In the genomic region with DNA sequence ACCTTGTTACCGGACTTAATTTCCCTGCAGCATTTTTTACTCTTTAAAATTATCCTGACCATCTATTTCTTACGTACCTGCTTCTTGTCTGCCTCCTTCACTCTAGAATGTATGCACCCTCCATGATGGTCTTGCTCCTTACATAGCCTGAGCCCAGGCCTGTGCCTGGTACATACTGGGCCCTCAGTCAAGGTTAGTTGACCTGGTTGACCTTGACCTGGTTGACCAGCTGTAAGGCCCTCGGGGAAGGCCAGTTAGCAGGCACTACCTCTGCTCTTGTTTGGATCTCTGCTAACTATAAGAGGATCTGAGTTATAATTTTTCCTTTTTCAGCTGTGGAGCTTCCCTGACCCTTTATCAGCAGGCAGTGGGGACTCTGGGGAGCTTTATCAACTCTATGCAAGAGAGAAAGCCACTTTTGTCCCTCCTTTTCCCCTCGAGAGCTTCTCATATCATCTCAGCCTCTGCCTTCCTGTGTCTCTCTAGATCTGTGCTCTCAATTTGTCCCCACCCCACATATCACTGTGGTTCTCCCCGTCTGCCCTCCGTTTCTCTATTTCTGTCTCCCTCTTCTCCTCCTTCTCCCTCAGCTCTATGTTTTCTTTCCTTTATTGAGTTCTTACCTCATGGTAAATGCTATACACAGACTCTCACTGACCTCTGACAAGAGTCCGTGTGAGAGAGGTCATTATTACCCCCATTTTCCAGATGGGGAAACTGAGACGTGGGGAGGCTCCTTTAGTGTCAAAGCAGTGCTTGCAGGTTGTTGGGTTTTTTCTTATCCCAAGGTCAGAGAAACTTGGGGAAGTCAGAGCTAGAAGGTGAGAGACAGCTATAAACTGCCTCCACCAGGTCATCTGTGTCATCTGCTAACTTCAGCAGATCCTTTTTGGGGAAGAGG, we compare ENCODE assay signal across 19 cellular contexts. TPM values are rescaled to one million over a fixed set of nuclear protein-coding genes. Genes with fewer than 3 reads are reported as not detected.
A peak's percentile ranks its signal among the peaks of the same experiment; 100 is the strongest.
DNase-seq lines count a peak whose midpoint lies in the region; ATAC-seq and TF ChIP-seq lines count a peak whose summit lies in the region.
"Had no signal": no experiment of that assay in that cellular context is flagged by ENCODE, and none has a peak within 500 bp of the region (broad histone marks: within the 10 kb centered on the region; RNA-seq: fewer than 3 reads in every experiment).

No MANE protein-coding gene starts in this region.

- TF ChIP-seq CTCF in Panc1 (IDR thresholded peaks at IDR 0.05) = no peak
- TF ChIP-seq CTCF in chondrocyte (IDR thresholded peaks at IDR 0.05) = no peak
- TF ChIP-seq CTCF in right lobe of liver (IDR thresholded peaks at IDR 0.05) = no peak
- TF ChIP-seq CTCF in smooth muscle cell (IDR thresholded peaks at IDR 0.05; ENCODE audit: borderline replicate concordance, insufficient read depth, poor library complexity, severe bottlenecking) = no peak

- no peaks in the 10 kb centered on the region for H3K27me3 ChIP-seq in Panc1 (ENCODE audit: control insufficient read depth, insufficient read depth, low read length)
- no peaks in the 10 kb centered on the region for H3K27me3 ChIP-seq in right lobe of liver
- no peaks in the 10 kb centered on the region for H3K27me3 ChIP-seq in smooth muscle cell (ENCODE audit: low read depth)
- H3K27me3 ChIP-seq: transverse colon had no signal

- H3K36me3 ChIP-seq in Panc1 (ENCODE audit: control insufficient read depth, insufficient read depth, low read length) (no peaks in the 10 kb centered on the region), right lobe of liver (no peaks in the 10 kb centered on the region), smooth muscle cell (ENCODE audit: low read depth) (no peaks in the 10 kb centered on the region)
- H3K36me3 ChIP-seq: transverse colon had no signal

- H3K79me2 ChIP-seq in smooth muscle cell (ENCODE audit: low read depth) = peaks cover 33% of the 10 kb centered on the region

- TF ChIP-seq POLR2A in right lobe of liver (IDR thresholded peaks at IDR 0.05) = no peak

- H3K27ac ChIP-seq in Panc1 (ENCODE audit: low read length) (peak overlapping the region; percentile 69), right lobe of liver (peak overlapping the region; percentile 9 to 55 (median 26)), smooth muscle cell (ENCODE audit: low read depth) (peak overlapping the region; percentile 76)
- H3K27ac ChIP-seq: PC-9 had no signal

- BruUV-seq in Panc1 (replicated peaks; lab: Mats Ljungman, UMichigan) = no TSS peak

- CTCF ChIA-PET in Panc1 (lab: Charles Lee) = interaction anchor here (0.6 kb wide), 1 partner anchor 144 kb away, joined by 7 read pairs; no protein-coding TSS in a partner anchor

- H4K20me1 ChIP-seq in smooth muscle cell (ENCODE audit: low read depth) = peaks cover 9% of the 10 kb centered on the region

- in situ Hi-C loops in Panc1 (cut with HindIII; ENCODE audit: low pct_unique_long_range_greater_than_20kb, low sequenced_read_pairs) = no loop called here

- no peak overlapping the region for H3K9ac ChIP-seq in smooth muscle cell (ENCODE audit: low read depth)

- POLR2A ChIA-PET in Panc1 (lab: Charles Lee) = no interaction called here

- intact Hi-C loops in Panc1 (cut with micrococcal nuclease; ENCODE audit: unreplicated experiment) = no loop called here
- intact Hi-C loops in right lobe of liver (cut with DNase I) = no loop called here

- no peaks in the 10 kb centered on the region for H3K36me3 Mint-ChIP-seq in chondrocyte (ENCODE audit: low read depth)
- H3K36me3 Mint-ChIP-seq: activated naive CD8-positive, alpha-beta T cell; IgD-negative memory B cell had no signal

- DNase-seq in Panc1 (ENCODE audit: low read depth, low spot score) (no peak), chondrocyte (ENCODE audit: low spot score) (no peak), right lobe of liver (no peak), smooth muscle cell (lab: John Stamatoyannopoulos, UW; ENCODE audit: unreplicated experiment) (no peak), CD1c-positive myeloid dendritic cell (ENCODE audit: extremely low spot score) (no peak), NCI-H510A treated with DMSO at 0.1 percent for 48 hours (lab: John Stamatoyannopoulos, UW) (no peak)
- DNase-seq: activated CD4-positive, alpha-beta T cell treated with anti-CD3 and anti-CD28 coated beads, Interleukin-2, amount 50 U/mL, for 48 hours; activated T-cell treated with anti-CD3 and anti-CD28 coated beads, Interleukin-2, amount 50 U/mL, for 1 hour; DMS 273 treated with DMSO at 0.1 percent for 48 hours; effector memory CD8-positive, alpha-beta T cell; mammary epithelial cell; PC-9; small intestine; transverse colon had no signal

- peaks cover 39% of the 10 kb centered on the region for H3K4me1 Mint-ChIP-seq in chondrocyte (ENCODE audit: low read depth)
- H3K4me1 Mint-ChIP-seq: B cell, IgD-negative memory B cell had no signal

- peak overlapping the region; percentile 22 for H3K4me3 Mint-ChIP-seq in chondrocyte (ENCODE audit: unreplicated experiment)
- H3K4me3 Mint-ChIP-seq: activated naive CD8-positive, alpha-beta T cell; B cell; effector memory CD8-positive, alpha-beta T cell; IgD-negative memory B cell had no signal

- peak overlapping the region; percentile 93 for H3K27ac Mint-ChIP-seq in chondrocyte (ENCODE audit: unreplicated experiment)
- H3K27ac Mint-ChIP-seq: activated naive CD8-positive, alpha-beta T cell; B cell; effector memory CD8-positive, alpha-beta T cell; IgD-negative memory B cell had no signal

- ATAC-seq in Panc1 (0 out of 2 replicates have a peak, but pooled peaks have one; percentile 22), right lobe of liver (no peak), HG03139 (IDR thresholded peaks at IDR 0.05; ENCODE audit: unreplicated experiment) (no peak), HG03439 (IDR thresholded peaks at IDR 0.05; ENCODE audit: unreplicated experiment) (no peak)
- ATAC-seq: effector memory CD8-positive, alpha-beta T cell had no signal

- H3K9me3 ChIP-seq in Panc1 (ENCODE audit: control insufficient read depth, insufficient read depth, low read depth, low read length) (no peaks in the 10 kb centered on the region), right lobe of liver (no peaks in the 10 kb centered on the region), smooth muscle cell (replicated peaks; ENCODE audit: low read depth) (no peaks in the 10 kb centered on the region)
- H3K9me3 ChIP-seq: transverse colon had no signal

- no peak overlapping the region for H2AFZ ChIP-seq in smooth muscle cell (ENCODE audit: low read depth)
- H2AFZ ChIP-seq: PC-9 had no signal

- H3K9me3 Mint-ChIP-seq in chondrocyte (ENCODE audit: low read depth) = no peaks in the 10 kb centered on the region
- H3K9me3 Mint-ChIP-seq: effector memory CD8-positive, alpha-beta T cell had no signal

- 70% methylated on average over 7 of the region's 8 CpGs for WGBS in right lobe of liver (ENCODE audit: insufficient coverage, low coverage, low lambda C conversion rate, missing lambda C conversion rate)
- WGBS in smooth muscle cell (ENCODE audit: low lambda C conversion rate) = 72% methylated on average over 8 of the region's 8 CpGs

- H3K4me1 ChIP-seq in Panc1 (ENCODE audit: control insufficient read depth, insufficient read depth, low read length) (peaks cover 27% of the 10 kb centered on the region), right lobe of liver (no peaks in the 10 kb centered on the region), smooth muscle cell (ENCODE audit: low read depth) (peaks cover 10% of the 10 kb centered on the region)

- peak overlapping the region; percentile 32 for H3K4me2 ChIP-seq in smooth muscle cell
- H3K4me2 ChIP-seq: PC-9 had no signal

- no peaks in the 10 kb centered on the region for H3K27me3 Mint-ChIP-seq in chondrocyte (ENCODE audit: low read depth)

- H3K4me3 ChIP-seq in Panc1 (ENCODE audit: low read depth in 2 of 2, low read length in 2 of 2) (no peak overlapping the region), right lobe of liver (no peak overlapping the region), smooth muscle cell (no peak overlapping the region)
- H3K4me3 ChIP-seq: PC-9, transverse colon had no signal

- peaks cover 12% of the 10 kb centered on the region for H3F3A ChIP-seq in smooth muscle cell (ENCODE audit: low read depth)

RNA-seq across cellular contexts. Expression of a gene that starts 28.6 kb away (rescaled TPM):
- total RNA-seq in Panc1 (2021; ENCODE audit: unreplicated experiment) (35.6 TPM), chondrocyte (5.3 to 9.6 TPM (median 8.3 TPM) in 3 replicates), right lobe of liver (10 to 100 TPM in 2 of 6 experiments, 1 to 10 TPM in 4; 3.9 to 11.6 (median 7.3) TPM), smooth muscle cell (62.7 and 74.2 TPM in 2 replicates)
- polyA plus RNA-seq in Panc1 (2012; ENCODE audit: insufficient read length) = 50.9 TPM
- polyA plus RNA-seq in smooth muscle cell = 47.4 and 49.3 TPM in 2 replicates
- total RNA-seq: B cell had no signal
- polyA plus RNA-seq: IgD-negative memory B cell had no signal

Comparison
In these comparisons a context has a peak if more than half of its experiments do, and no peak if none do; other contexts are left out.
1. H3K27ac ChIP-seq: peak in every context shown above with its lines; median percentile 76 in smooth muscle cell; 69 in Panc1; 26 in right lobe of liver.